ENCODE assay signal across 1 cellular context in genomic region chr17:29342148-29342765, GRCh38.
TF ChIP-seq lines count a peak whose summit lies in the region.

No MANE protein-coding gene starts in this region.

TF ChIP-seq in GM23338, 12 proteins besides CTCF, POLR2A, EP300 and RAD21 (continued from another document):
- TF ChIP-seq ZNF462 (CRISPR knock-in tag; IDR thresholded peaks at IDR 0.05): no peak
- TF ChIP-seq EZH2phosphoT487 (IDR thresholded peaks at IDR 0.05; ENCODE audit: unreplicated experiment): no peak
- no peak for TF ChIP-seq ETS1 (IDR thresholded peaks at IDR 0.05)
- no peak for TF ChIP-seq EZH2 (IDR thresholded peaks at IDR 0.05; ENCODE audit: low read depth, unreplicated experiment)
- TF ChIP-seq NANOG (IDR thresholded peaks at IDR 0.05; ENCODE audit: borderline replicate concordance): no peak
- TF ChIP-seq POLR2AphosphoS5 (IDR thresholded peaks at IDR 0.05; ENCODE audit: low read depth): no peak
- TF ChIP-seq STAT1 (IDR thresholded peaks at IDR 0.05; ENCODE audit: unreplicated experiment): no peak
- TF ChIP-seq REST (IDR thresholded peaks at IDR 0.05; ENCODE audit: unreplicated experiment): no peak
